In genomic region chr4:142126890-142127497, GRCh38 we compare ENCODE assay signal across 8 cellular contexts.
DNase-seq lines count a peak whose midpoint lies in the region; ATAC-seq, FAIRE-seq and TF ChIP-seq lines count a peak whose summit lies in the region.

No MANE protein-coding gene starts in this region.

- H3K9me3 ChIP-seq in HepG2 (ENCODE audit: low read length): no peaks in the 10 kb centered on the region

- H3K4me1 ChIP-seq in HepG2 (ENCODE audit: insufficient read depth, low read length): no peaks in the 10 kb centered on the region

- TF ChIP-seq POLR2A in HepG2 (IDR thresholded peaks at IDR 0.05; ENCODE audit: insufficient read depth in 1 of 2, low read depth in 2 of 2, low read length in 2 of 2): no peak

- H3K27me3 Mint-ChIP-seq in WTC11 (ENCODE audit: low read depth): no peaks in the 10 kb centered on the region

- no peaks in the 10 kb centered on the region for H3K79me2 ChIP-seq in HepG2 (ENCODE audit: insufficient read depth, low read length)

- peaks cover 8% of the 10 kb centered on the region for H3K4me1 Mint-ChIP-seq in WTC11

- no peak overlapping the region for H3K4me3 Mint-ChIP-seq in WTC11

- TF ChIP-seq EP300 in HepG2 (IDR thresholded peaks at IDR 0.05; ENCODE audit: low read depth in 2 of 2, low read length in 2 of 2) (no peak), HepG2 (CRISPR knock-in tag; IDR thresholded peaks at IDR 0.05; ENCODE audit: borderline replicate concordance) (no peak)

- no peaks in the 10 kb centered on the region for H3K27me3 ChIP-seq in HepG2 (ENCODE audit: control insufficient read depth in 1 of 2, insufficient read depth in 2 of 2, low read length in 2 of 2)

- CTCF ChIA-PET in WTC11 (lab: Charles Lee) (interaction anchor here (0.6 to 1.0 kb wide), 7 partner anchors 20 to 721 kb away, joined by 3 to 6 read pairs (median 4); no protein-coding TSS in a partner anchor), HepG2 (lab: Yijun Ruan, JAX; ENCODE audit: low intra/inter-chr PET ratio, low total read pairs) (interaction anchor here (0.7 to 1.4 kb wide), 3 partner anchors 713 to 898 kb away, joined by 3 to 5 read pairs (median 4); no protein-coding TSS in a partner anchor)

- H3K9ac ChIP-seq in HepG2 (ENCODE audit: insufficient read depth, low read depth, low read length): no peak overlapping the region

- H3K27ac ChIP-seq in 22Rv1 (no peak overlapping the region), HepG2 (ENCODE audit: extremely low read length, insufficient read depth, low read length) (no peak overlapping the region)

- H3K4me2 ChIP-seq in HepG2 (ENCODE audit: low read depth, low read length): no peak overlapping the region

- ATAC-seq in HG02870 (IDR thresholded peaks at IDR 0.05; ENCODE audit: unreplicated experiment) (peak; percentile 71), WTC11 (peak; percentile 65), HepG2 (peak; percentile 62)

- POLR2A ChIA-PET in WTC11 (lab: Charles Lee): no interaction called here
- POLR2A ChIA-PET in HepG2 (lab: Yijun Ruan, JAX): no interaction called here

- TF ChIP-seq RAD21 in HepG2 (CRISPR knock-in tag; IDR thresholded peaks at IDR 0.05): peak; percentile 33; the same call in 1 of the 2 replicates

- intact Hi-C loops in HepG2 (cut with micrococcal nuclease; ENCODE audit: unreplicated experiment): loop anchor here (1.0 to 5.0 kb wide), 2 partner anchors 225 to 713 kb away; no protein-coding TSS in a partner anchor

- H4K20me1 ChIP-seq in HepG2 (ENCODE audit: insufficient read depth, low read length): no peaks in the 10 kb centered on the region

- in situ Hi-C loops in HepG2 (cut with HindIII; ENCODE audit: extremely low pct_ligation_motif_present, low pct_unique_long_range_greater_than_20kb): loop anchor here (10.0 kb wide), 1 partner anchor 718 kb away; the partner anchor contains the start of gene INPP4B

- no TSS peak for BruUV-seq in HepG2 (replicated peaks; lab: Mats Ljungman, UMichigan)

- H3K4me3 ChIP-seq in GM12875 (ENCODE audit: low read depth, low read length) (no peak overlapping the region), choroid plexus epithelial cell (ENCODE audit: low read depth, low read length) (no peak overlapping the region), HepG2 (replicated peaks in 1 of 3; ENCODE audit: insufficient read depth in 1 of 3, low read depth in 2 of 3, low read length in 3 of 3) (no peak overlapping the region)

- H3K9me3 Mint-ChIP-seq in WTC11: no peaks in the 10 kb centered on the region

- H3K36me3 ChIP-seq in HepG2 (replicated peaks in 1 of 2; ENCODE audit: control insufficient read depth in 1 of 2, insufficient read depth in 2 of 2, low read length in 2 of 2): no peaks in the 10 kb centered on the region

- H2AFZ ChIP-seq in HepG2 (ENCODE audit: low read length): no peak overlapping the region

- 7% methylated on average over 3 of the region's 3 CpGs for WGBS in HepG2 (ENCODE audit: low lambda C conversion rate)

- no peaks in the 10 kb centered on the region for H3K36me3 Mint-ChIP-seq in WTC11

- no peak overlapping the region for H3K27ac Mint-ChIP-seq in WTC11

- peak; percentile 7 for DNase-seq in NCI-H2107 (lab: John Stamatoyannopoulos, UW)
- peak; percentile 38 for DNase-seq in WTC11 (ENCODE audit: low spot score)
- DNase-seq in choroid plexus epithelial cell (ENCODE audit: low read depth): peak; percentile 87
- peak; percentile 31 for DNase-seq in HepG2 (ENCODE audit: low spot score)
- DNase-seq in stimulated activated CD8-positive, alpha-beta memory T cell treated with anti-CD3 and anti-CD28 coated beads, Interleukin-15, amount 100 ng/mL, for 4 hours (ENCODE audit: low read depth in 2 of 2): peak; percentile 1 to 34

- peak; percentile 89 for TF ChIP-seq CTCF in 22Rv1 (IDR thresholded peaks at IDR 0.05)
- TF ChIP-seq CTCF in GM12875 (IDR thresholded peaks at IDR 0.05; ENCODE audit: borderline replicate concordance, insufficient read depth, low read depth, low read length): peak; percentile 52; the same call in 1 of the 2 replicates
- peak; percentile 82 for TF ChIP-seq CTCF in WTC11 (IDR thresholded peaks at IDR 0.05)
- peak; percentile 84 for TF ChIP-seq CTCF in choroid plexus epithelial cell (conservative IDR thresholded peaks at IDR 0.05; ENCODE audit: low read depth, low read length)
- peak; percentile 74 for TF ChIP-seq CTCF in HepG2 (CRISPR knock-in tag; IDR thresholded peaks at IDR 0.05)

- FAIRE-seq in HepG2 (lab: Jason Lieb, UNC): peak; percentile 75

TF ChIP-seq in WTC11, 78 proteins besides CTCF, POLR2A, EP300 and RAD21 (continues in another document):
- TF ChIP-seq CREM (CRISPR knock-in tag; IDR thresholded peaks at IDR 0.05) (no peak), SP1 (CRISPR knock-in tag; conservative IDR thresholded peaks at IDR 0.05) (no peak), ZBTB43 (CRISPR knock-in tag; IDR thresholded peaks at IDR 0.05) (no peak), ELF4 (CRISPR knock-in tag; IDR thresholded peaks at IDR 0.05; ENCODE audit: low read depth) (no peak), SMAD3 (CRISPR knock-in tag; IDR thresholded peaks at IDR 0.05; ENCODE audit: borderline replicate concordance) (no peak), ETV6 (CRISPR knock-in tag; IDR thresholded peaks at IDR 0.05) (no peak), JAZF1 (CRISPR knock-in tag; IDR thresholded peaks at IDR 0.05) (no peak), USF2 (CRISPR knock-in tag; IDR thresholded peaks at IDR 0.05) (no peak), HMGA2 (CRISPR knock-in tag; IDR thresholded peaks at IDR 0.05) (no peak), MAX (CRISPR knock-in tag; IDR thresholded peaks at IDR 0.05) (no peak), NFATC4 (CRISPR knock-in tag; IDR thresholded peaks at IDR 0.05) (no peak), ZBTB21 (CRISPR knock-in tag; IDR thresholded peaks at IDR 0.05; ENCODE audit: borderline replicate concordance) (no peak), ZNF121 (CRISPR knock-in tag; IDR thresholded peaks at IDR 0.05) (no peak)

TF ChIP-seq in HepG2, 621 proteins besides CTCF, POLR2A, EP300 and RAD21:
- no peak for TF ChIP-seq NR0B2 (CRISPR knock-in tag; IDR thresholded peaks at IDR 0.05)
- TF ChIP-seq STAG1 (CRISPR knock-in tag; IDR thresholded peaks at IDR 0.05): peak; percentile 78

Comparison
In these comparisons a context has a peak if more than half of its experiments do, and no peak if none do; other contexts are left out.
1. DNase-seq: peak in every context shown above with its lines; median percentile 87 in choroid plexus epithelial cell; 38 in WTC11; 31 in HepG2; 18 in stimulated activated CD8-positive, alpha-beta memory T cell treated with anti-CD3 and anti-CD28 coated beads, Interleukin-15, amount 100 ng/mL, for 4 hours; 7 in NCI-H2107.